ENCODE assay signal across 1 cellular context in the genomic region with DNA sequence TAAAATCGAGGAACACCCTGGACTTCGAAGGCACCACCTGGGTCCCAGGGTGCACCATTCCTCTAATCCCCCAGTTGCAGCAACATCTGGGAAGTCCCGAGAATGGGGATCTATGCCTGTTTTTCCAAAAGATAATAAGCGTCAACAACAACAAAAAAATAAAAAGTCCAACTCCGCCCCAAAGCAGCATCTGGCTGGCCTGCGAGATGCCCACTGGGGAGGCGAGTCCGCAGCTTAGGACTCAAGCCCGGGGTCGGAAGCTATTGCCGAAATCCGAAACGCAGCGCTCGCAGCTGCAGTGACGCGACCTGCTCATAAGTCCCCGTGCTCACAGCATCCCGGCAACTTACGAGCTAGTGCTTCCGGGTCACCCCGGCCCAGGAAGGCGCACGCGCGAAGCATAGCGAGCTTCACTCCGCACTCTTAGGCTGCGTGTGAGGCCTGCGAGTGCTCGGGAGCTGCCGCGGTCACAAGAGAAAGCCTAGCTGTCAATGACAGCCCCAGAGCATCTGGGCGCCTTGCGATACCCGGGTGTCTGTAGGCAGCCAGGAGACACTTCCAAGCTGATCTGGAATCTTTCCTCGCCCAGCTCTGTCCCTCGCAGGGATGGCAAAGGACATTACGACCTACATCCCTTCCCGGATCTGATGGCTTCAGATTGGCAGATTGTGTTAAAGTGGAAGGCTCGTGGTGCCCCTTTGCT.
TF ChIP-seq lines count a peak whose summit lies in the region.

No MANE protein-coding gene starts in this region.

TF ChIP-seq in GM12878, 131 proteins besides CTCF, POLR2A, EP300 and RAD21 (continued from another document):
- TF ChIP-seq, protein P1, sequence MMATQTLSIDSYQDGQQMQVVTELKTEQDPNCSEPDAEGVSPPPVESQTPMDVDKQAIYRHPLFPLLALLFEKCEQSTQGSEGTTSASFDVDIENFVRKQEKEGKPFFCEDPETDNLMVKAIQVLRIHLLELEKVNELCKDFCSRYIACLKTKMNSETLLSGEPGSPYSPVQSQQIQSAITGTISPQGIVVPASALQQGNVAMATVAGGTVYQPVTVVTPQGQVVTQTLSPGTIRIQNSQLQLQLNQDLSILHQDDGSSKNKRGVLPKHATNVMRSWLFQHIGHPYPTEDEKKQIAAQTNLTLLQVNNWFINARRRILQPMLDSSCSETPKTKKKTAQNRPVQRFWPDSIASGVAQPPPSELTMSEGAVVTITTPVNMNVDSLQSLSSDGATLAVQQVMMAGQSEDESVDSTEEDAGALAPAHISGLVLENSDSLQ (IDR thresholded peaks at IDR 0.05): peak; percentile 66
- TF ChIP-seq NR2F1 (conservative IDR thresholded peaks at IDR 0.05) (0 out of 2 replicates have a peak, but pooled peaks have one; percentile 29), MLLT1 (IDR thresholded peaks at IDR 0.05) (peak; percentile 74), KLF5 (IDR thresholded peaks at IDR 0.05; ENCODE audit: partially characterized antibody) (peak; percentile 81), PAX5 (IDR thresholded peaks at IDR 0.05; ENCODE audit: borderline replicate concordance, low read depth, low read length) (peak; percentile 41; the same call in 1 of the 2 replicates), NBN (IDR thresholded peaks at IDR 0.05) (peak; percentile 74), SIX5 (IDR thresholded peaks at IDR 0.05; ENCODE audit: low read depth, low read length, severe bottlenecking) (peak; percentile 38), RUNX3 (IDR thresholded peaks at IDR 0.05; ENCODE audit: low read length) (peak; percentile 61), ZNF24 (IDR thresholded peaks at IDR 0.05) (no peak), GABPA (IDR thresholded peaks at IDR 0.05; ENCODE audit: low read depth) (peak; percentile 90), FOS (IDR thresholded peaks at IDR 0.05; ENCODE audit: borderline replicate concordance, extremely low read depth, insufficient read length) (no peak), MAX (IDR thresholded peaks at IDR 0.05; ENCODE audit: low read depth, low read length) (peak; percentile 94), CHD2 (IDR thresholded peaks at IDR 0.05; ENCODE audit: borderline replicate concordance, low read depth, low read length) (peak; percentile 74; the same call in 1 of the 2 replicates), POLR2AphosphoS2 (IDR thresholded peaks at IDR 0.05; ENCODE audit: low read depth, low read length) (peak; percentile 97), ZNF384 (IDR thresholded peaks at IDR 0.05; ENCODE audit: borderline replicate concordance, low read depth, low read length) (no peak), NR2C2 (IDR thresholded peaks at IDR 0.05; ENCODE audit: borderline replicate concordance, control insufficient read depth, insufficient read length, low read depth) (peak; percentile 96), FOXM1 (IDR thresholded peaks at IDR 0.05; ENCODE audit: low read depth, low read length) (no peak), YY1 (IDR thresholded peaks at IDR 0.05; ENCODE audit: low read depth, low read length) (peak; percentile 62; the same call in 1 of the 2 replicates), CEBPZ (IDR thresholded peaks at IDR 0.05; ENCODE audit: low read depth, low read length) (no peak), CBFB (IDR thresholded peaks at IDR 0.05; ENCODE audit: low read depth) (peak; percentile 82; the same call in 1 of the 2 replicates), MEF2B (IDR thresholded peaks at IDR 0.05; ENCODE audit: partially characterized antibody, poor library complexity, severe bottlenecking) (peak; percentile 37), ZNF687 (IDR thresholded peaks at IDR 0.05) (peak; percentile 100), SREBF1 (IDR thresholded peaks at IDR 0.05; ENCODE audit: low read length) (peak; percentile 40; the same call in 1 of the 2 replicates)
- TF ChIP-seq, protein P2, sequence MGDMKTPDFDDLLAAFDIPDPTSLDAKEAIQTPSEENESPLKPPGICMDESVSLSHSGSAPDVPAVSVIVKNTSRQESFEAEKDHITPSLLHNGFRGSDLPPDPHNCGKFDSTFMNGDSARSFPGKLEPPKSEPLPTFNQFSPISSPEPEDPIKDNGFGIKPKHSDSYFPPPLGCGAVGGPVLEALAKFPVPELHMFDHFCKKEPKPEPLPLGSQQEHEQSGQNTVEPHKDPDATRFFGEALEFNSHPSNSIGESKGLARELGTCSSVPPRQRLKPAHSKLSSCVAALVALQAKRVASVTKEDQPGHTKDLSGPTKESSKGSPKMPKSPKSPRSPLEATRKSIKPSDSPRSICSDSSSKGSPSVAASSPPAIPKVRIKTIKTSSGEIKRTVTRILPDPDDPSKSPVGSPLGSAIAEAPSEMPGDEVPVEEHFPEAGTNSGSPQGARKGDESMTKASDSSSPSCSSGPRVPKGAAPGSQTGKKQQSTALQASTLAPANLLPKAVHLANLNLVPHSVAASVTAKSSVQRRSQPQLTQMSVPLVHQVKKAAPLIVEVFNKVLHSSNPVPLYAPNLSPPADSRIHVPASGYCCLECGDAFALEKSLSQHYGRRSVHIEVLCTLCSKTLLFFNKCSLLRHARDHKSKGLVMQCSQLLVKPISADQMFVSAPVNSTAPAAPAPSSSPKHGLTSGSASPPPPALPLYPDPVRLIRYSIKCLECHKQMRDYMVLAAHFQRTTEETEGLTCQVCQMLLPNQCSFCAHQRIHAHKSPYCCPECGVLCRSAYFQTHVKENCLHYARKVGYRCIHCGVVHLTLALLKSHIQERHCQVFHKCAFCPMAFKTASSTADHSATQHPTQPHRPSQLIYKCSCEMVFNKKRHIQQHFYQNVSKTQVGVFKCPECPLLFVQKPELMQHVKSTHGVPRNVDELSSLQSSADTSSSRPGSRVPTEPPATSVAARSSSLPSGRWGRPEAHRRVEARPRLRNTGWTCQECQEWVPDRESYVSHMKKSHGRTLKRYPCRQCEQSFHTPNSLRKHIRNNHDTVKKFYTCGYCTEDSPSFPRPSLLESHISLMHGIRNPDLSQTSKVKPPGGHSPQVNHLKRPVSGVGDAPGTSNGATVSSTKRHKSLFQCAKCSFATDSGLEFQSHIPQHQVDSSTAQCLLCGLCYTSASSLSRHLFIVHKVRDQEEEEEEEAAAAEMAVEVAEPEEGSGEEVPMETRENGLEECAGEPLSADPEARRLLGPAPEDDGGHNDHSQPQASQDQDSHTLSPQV (IDR thresholded peaks at IDR 0.05): peak; percentile 61; the same call in 1 of the 2 replicates
- TF ChIP-seq, protein P3, sequence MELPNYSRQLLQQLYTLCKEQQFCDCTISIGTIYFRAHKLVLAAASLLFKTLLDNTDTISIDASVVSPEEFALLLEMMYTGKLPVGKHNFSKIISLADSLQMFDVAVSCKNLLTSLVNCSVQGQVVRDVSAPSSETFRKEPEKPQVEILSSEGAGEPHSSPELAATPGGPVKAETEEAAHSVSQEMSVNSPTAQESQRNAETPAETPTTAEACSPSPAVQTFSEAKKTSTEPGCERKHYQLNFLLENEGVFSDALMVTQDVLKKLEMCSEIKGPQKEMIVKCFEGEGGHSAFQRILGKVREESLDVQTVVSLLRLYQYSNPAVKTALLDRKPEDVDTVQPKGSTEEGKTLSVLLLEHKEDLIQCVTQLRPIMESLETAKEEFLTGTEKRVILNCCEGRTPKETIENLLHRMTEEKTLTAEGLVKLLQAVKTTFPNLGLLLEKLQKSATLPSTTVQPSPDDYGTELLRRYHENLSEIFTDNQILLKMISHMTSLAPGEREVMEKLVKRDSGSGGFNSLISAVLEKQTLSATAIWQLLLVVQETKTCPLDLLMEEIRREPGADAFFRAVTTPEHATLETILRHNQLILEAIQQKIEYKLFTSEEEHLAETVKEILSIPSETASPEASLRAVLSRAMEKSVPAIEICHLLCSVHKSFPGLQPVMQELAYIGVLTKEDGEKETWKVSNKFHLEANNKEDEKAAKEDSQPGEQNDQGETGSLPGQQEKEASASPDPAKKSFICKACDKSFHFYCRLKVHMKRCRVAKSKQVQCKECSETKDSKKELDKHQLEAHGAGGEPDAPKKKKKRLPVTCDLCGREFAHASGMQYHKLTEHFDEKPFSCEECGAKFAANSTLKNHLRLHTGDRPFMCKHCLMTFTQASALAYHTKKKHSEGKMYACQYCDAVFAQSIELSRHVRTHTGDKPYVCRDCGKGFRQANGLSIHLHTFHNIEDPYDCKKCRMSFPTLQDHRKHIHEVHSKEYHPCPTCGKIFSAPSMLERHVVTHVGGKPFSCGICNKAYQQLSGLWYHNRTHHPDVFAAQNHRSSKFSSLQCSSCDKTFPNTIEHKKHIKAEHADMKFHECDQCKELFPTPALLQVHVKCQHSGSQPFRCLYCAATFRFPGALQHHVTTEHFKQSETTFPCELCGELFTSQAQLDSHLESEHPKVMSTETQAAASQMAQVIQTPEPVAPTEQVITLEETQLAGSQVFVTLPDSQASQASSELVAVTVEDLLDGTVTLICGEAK (IDR thresholded peaks at IDR 0.05; ENCODE audit: borderline replicate concordance): peak; percentile 89
